ENCODE assay signal across 12 cellular contexts in the genomic region with DNA sequence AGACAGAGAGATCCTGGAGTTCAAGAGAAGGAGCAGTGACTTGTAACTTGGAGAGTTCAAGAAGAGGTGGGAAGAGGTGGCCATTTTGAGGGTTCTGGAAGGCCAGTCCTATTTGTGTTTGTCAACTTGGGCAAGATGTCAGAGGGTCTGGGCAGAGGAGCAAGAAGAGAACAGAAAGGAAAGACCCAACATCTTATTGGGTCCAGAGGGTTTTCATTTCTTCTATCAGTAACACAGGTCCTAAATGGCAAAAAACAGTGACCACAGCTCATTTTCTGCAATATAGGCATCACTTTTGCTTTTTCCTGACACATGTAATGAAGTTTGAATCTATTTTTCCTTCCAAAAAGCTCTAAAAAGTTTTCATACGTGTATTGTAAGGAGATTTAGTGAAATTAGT. TPM values are rescaled to one million over a fixed set of nuclear protein-coding genes. Genes with fewer than 3 reads are reported as not detected.
DNase-seq lines count a peak whose midpoint lies in the region; ATAC-seq, FAIRE-seq and TF ChIP-seq lines count a peak whose summit lies in the region.
"Had no signal": no experiment of that assay in that cellular context is flagged by ENCODE, and none has a peak within 500 bp of the region (broad histone marks: within the 10 kb centered on the region; RNA-seq: fewer than 3 reads in every experiment).

No MANE protein-coding gene starts in this region.

- FAIRE-seq in A549 (lab: Jason Lieb, UNC) = no peak

- H3K4me3 ChIP-seq in A549 = no peak overlapping the region
- H3K4me3 ChIP-seq in OCI-LY3 (ENCODE audit: low read length) = no peak overlapping the region
- H3K4me3 ChIP-seq in esophagus muscularis mucosa = no peak overlapping the region
- H3K4me3 ChIP-seq in skeletal muscle tissue (ENCODE audit: low read length in 3 of 3) = no peak overlapping the region
- H3K4me3 ChIP-seq in Karpas-422 (ENCODE audit: low read length) = no peak overlapping the region

- no peaks in the 10 kb centered on the region for H3K27me3 ChIP-seq in OCI-LY3 (ENCODE audit: low read depth, low read length)
- H3K27me3 ChIP-seq in esophagus muscularis mucosa = no peaks in the 10 kb centered on the region
- H3K27me3 ChIP-seq in skeletal muscle tissue (ENCODE audit: control insufficient read depth in 3 of 3, insufficient read depth in 3 of 3, low read length in 3 of 3) = no peaks in the 10 kb centered on the region
- no peaks in the 10 kb centered on the region for H3K27me3 ChIP-seq in Karpas-422 (ENCODE audit: low read length)

- H3K4me1 ChIP-seq in A549 (peaks cover 25% of the 10 kb centered on the region), OCI-LY3 (ENCODE audit: low read length) (peaks cover 19% of the 10 kb centered on the region), esophagus muscularis mucosa (peaks cover 6 to 41% (median 40%) of the 10 kb centered on the region in 4 donors), skeletal muscle tissue (ENCODE audit: control insufficient read depth in 3 of 3, insufficient read depth in 3 of 3, low read length in 3 of 3) (peaks cover 5 to 23% (median 8%) of the 10 kb centered on the region in 3 donors), Karpas-422 (ENCODE audit: low read length) (no peaks in the 10 kb centered on the region)
- H3K4me1 ChIP-seq: parathyroid adenoma had no signal

- H3K4me2 ChIP-seq in A549 (peak overlapping the region; percentile 19; the same call in 2 of the 3 replicates), OCI-LY3 (ENCODE audit: low read length) (peak overlapping the region; percentile 43; the same call in 1 of the 2 replicates), Karpas-422 (ENCODE audit: low read depth, low read length, poor library complexity, severe bottlenecking) (no peak overlapping the region)

- TF ChIP-seq CTCF in A549 (IDR thresholded peaks at IDR 0.05) (no peak), OCI-LY3 (IDR thresholded peaks at IDR 0.05; ENCODE audit: low read depth, low read length) (no peak), esophagus muscularis mucosa (IDR thresholded peaks at IDR 0.05) (no peak)

- CTCF ChIA-PET in A549 (lab: Yijun Ruan, JAX) = no interaction called here

- H3K36me3 ChIP-seq in OCI-LY3 (replicated peaks; ENCODE audit: low read depth, low read length) (no peaks in the 10 kb centered on the region), esophagus muscularis mucosa (no peaks in the 10 kb centered on the region), skeletal muscle tissue (ENCODE audit: control insufficient read depth in 3 of 3, insufficient read depth in 3 of 3, low read length in 3 of 3) (no peaks in the 10 kb centered on the region), Karpas-422 (ENCODE audit: insufficient read depth, low read length) (no peaks in the 10 kb centered on the region)

- POLR2A ChIA-PET in A549 (lab: Yijun Ruan, JAX) = no interaction called here

- ATAC-seq in A549 (no peak), GM21825 (IDR thresholded peaks at IDR 0.05; ENCODE audit: unreplicated experiment) (no peak)
- ATAC-seq: WTC11 had no signal

- H4K20me1 ChIP-seq in OCI-LY3 (ENCODE audit: insufficient read depth, low read length) = no peaks in the 10 kb centered on the region
- no peaks in the 10 kb centered on the region for H4K20me1 ChIP-seq in Karpas-422 (ENCODE audit: insufficient read depth, low read depth, low read length)

- H3K27ac ChIP-seq in A549 (peak overlapping the region; percentile 28 to 75), OCI-LY3 (ENCODE audit: low read length) (peak overlapping the region; percentile 17), esophagus muscularis mucosa (replicated peaks in 1 of 4) (peak overlapping the region; percentile 65 to 83 (median 78)), skeletal muscle tissue (ENCODE audit: low read depth, low read length) (peak overlapping the region; percentile 64), Karpas-422 (ENCODE audit: low read length) (no peak overlapping the region)
- H3K27ac ChIP-seq: parathyroid adenoma had no signal

- in situ Hi-C loops in G401 (cut with HindIII; ENCODE audit: low sequenced_read_pairs) = no loop called here

- intact Hi-C loops in esophagus muscularis mucosa (cut with DNase I) = no loop called here

- H3K79me2 ChIP-seq in OCI-LY3 (ENCODE audit: low read length) (no peaks in the 10 kb centered on the region), Karpas-422 (ENCODE audit: low read length) (no peaks in the 10 kb centered on the region)
- H3K79me2 ChIP-seq: parathyroid adenoma had no signal

- H3K9me3 ChIP-seq in A549 (0 out of 3 replicates have a peak, but pooled peaks cover 4% of the 10 kb centered on the region), OCI-LY3 (ENCODE audit: insufficient read depth, low read length) (no peaks in the 10 kb centered on the region), esophagus muscularis mucosa (no peaks in the 10 kb centered on the region), skeletal muscle tissue (ENCODE audit: control insufficient read depth in 3 of 3, low read length in 3 of 3) (no peaks in the 10 kb centered on the region), Karpas-422 (ENCODE audit: low read length) (no peaks in the 10 kb centered on the region)

- H3K9me2 ChIP-seq in Karpas-422 (replicated peaks; ENCODE audit: insufficient read depth, low read length) = no peaks in the 10 kb centered on the region

- TF ChIP-seq POLR2A in A549 (IDR thresholded peaks at IDR 0.05; ENCODE audit: low read length) = no peak
- TF ChIP-seq POLR2A in esophagus muscularis mucosa (IDR thresholded peaks at IDR 0.05; ENCODE audit: low read depth) = no peak

- TF ChIP-seq EP300 in A549 (IDR thresholded peaks at IDR 0.05) (no peak), esophagus muscularis mucosa (IDR thresholded peaks at IDR 0.05) (no peak)

- H3K9ac ChIP-seq in OCI-LY3 (ENCODE audit: low read length) = no peak overlapping the region
- no peak overlapping the region for H3K9ac ChIP-seq in skeletal muscle tissue (ENCODE audit: low read depth in 1 of 3, low read length in 3 of 3)
- no peak overlapping the region for H3K9ac ChIP-seq in Karpas-422 (ENCODE audit: low read length)
- H3K9ac ChIP-seq: parathyroid adenoma had no signal

- 61% methylated on average over 1 of the region's 1 CpG for WGBS in A549 (ENCODE audit: missing lambda C conversion rate)
- 63% methylated on average over 1 of the region's 1 CpG for WGBS in esophagus muscularis mucosa

- no peak overlapping the region for H2AFZ ChIP-seq in OCI-LY3 (ENCODE audit: low read depth, low read length)
- no peak overlapping the region; the same call in 1 of the 2 replicates for H2AFZ ChIP-seq in Karpas-422 (ENCODE audit: low read length)
- H2AFZ ChIP-seq: parathyroid adenoma had no signal

- no peak for TF ChIP-seq RAD21 in A549 (conservative IDR thresholded peaks at IDR 0.05 in 1 of 2, IDR thresholded peaks at IDR 0.05 in 1 of 2)

- DNase-seq in A549 (ENCODE audit: low read depth in 1 of 2, low spot score in 1 of 2) = no peak
- DNase-seq in esophagus muscularis mucosa (ENCODE audit: extremely low spot score) = no peak
- DNase-seq in G401 (ENCODE audit: low spot score) = no peak
- no peak for DNase-seq in activated CD8-positive, alpha-beta memory T cell treated with anti-CD3 and anti-CD28 coated beads, Interleukin-2, amount 50 U/mL, for 4 hours
- no peak for DNase-seq in Karpas-422
- DNase-seq: activated naive CD4-positive, alpha-beta T cell treated with anti-CD3 and anti-CD28 coated beads for 36 hours; immature natural killer cell had no signal

TF ChIP-seq in A549, 52 proteins besides CTCF, POLR2A, EP300 and RAD21:
- TF ChIP-seq, protein P1, sequence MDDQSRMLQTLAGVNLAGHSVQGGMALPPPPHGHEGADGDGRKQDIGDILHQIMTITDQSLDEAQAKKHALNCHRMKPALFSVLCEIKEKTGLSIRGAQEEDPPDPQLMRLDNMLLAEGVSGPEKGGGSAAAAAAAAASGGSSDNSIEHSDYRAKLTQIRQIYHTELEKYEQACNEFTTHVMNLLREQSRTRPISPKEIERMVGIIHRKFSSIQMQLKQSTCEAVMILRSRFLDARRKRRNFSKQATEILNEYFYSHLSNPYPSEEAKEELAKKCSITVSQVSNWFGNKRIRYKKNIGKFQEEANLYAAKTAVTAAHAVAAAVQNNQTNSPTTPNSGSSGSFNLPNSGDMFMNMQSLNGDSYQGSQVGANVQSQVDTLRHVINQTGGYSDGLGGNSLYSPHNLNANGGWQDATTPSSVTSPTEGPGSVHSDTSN (IDR thresholded peaks at IDR 0.05) = no peak
- TF ChIP-seq KDM5A (IDR thresholded peaks at IDR 0.05) = no peak
TF ChIP-seq in A549: peak in this region for 0.

RNA-seq across cellular contexts. Expression of a gene that starts 38.3 kb away (rescaled TPM):
- polyA plus RNA-seq in A549 (2011; rRNA removed) (2.3 and 2.4 TPM in 2 replicates), A549 (2017; fragmentation: RNase III; extraction: RNeasy Plus Mini Kit Qiagen cat#74134 plus additional on column Dnase treatment) (1.6 to 2.5 TPM (median 2.1 TPM) in 3 replicates)
- polyA plus RNA-seq in A549 (2012; cell fraction: cytosol; rRNA removed) = 0.82 and 1.0 TPM in 2 replicates
- 1.1 TPM in 2 replicates for polyA plus RNA-seq in A549 (2012; cell fraction: nucleus; rRNA removed)
- 1.1 TPM in 2 replicates for polyA minus RNA-seq in A549 (2011; rRNA and poly(A)+ RNA removed)
- total RNA-seq in esophagus muscularis mucosa (1 to 10 TPM; 1.0 to 1.6 (median 1.4) TPM), skeletal muscle tissue (2.1 TPM)
- total RNA-seq in G401 (2014; rRNA removed; shearing (Covaris generic)) = not detected in 2 replicates
- total RNA-seq in Karpas-422 (2014; rRNA removed; shearing (Covaris generic); ENCODE audit: low replicate concordance) = 8.2 and 8.7 TPM in 2 replicates
